2 cellular contexts compared by ENCODE assay signal in the genomic region with DNA sequence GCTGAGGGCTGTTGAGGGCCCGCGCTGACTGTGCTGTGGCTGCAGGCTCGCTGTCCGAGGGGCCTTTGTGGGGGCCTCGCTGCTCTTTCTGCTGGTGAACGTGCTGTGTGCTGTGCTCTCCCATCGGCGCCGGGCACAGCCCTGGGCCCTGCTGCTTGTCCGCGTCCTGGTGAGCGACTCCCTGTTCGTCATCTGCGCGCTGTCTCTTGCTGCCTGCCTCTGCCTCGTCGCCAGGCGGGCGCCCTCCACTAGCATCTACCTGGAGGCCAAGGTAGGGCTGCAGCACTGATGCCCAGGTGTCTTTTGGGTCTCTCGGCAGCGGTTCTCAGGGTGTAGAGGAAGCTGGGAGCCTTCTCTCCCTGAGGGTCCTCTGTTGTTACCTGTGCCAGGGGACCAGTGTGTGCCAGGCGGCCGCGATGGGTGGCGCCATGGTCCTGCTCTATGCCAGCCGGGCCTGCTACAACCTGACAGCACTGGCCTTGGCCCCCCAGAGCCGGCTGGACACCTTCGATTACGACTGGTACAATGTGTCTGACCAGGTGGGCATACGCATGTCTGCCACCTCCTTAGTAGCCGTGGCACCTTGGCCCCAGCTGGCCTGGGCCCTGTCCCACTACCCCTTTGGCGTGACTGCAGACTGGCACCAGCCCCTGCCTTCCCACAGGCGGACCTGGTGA.
TF ChIP-seq lines count a peak whose summit lies in the region.

No MANE protein-coding gene starts in this region.

TF ChIP-seq in IMR-90, 13 proteins besides CTCF, POLR2A, EP300 and RAD21:
- TF ChIP-seq MAZ (IDR thresholded peaks at IDR 0.05; ENCODE audit: borderline replicate concordance, low read depth, low read length) (no peak), RFX5 (IDR thresholded peaks at IDR 0.05; ENCODE audit: low read depth, low read length) (no peak), BHLHE40 (IDR thresholded peaks at IDR 0.05; ENCODE audit: low read depth, low read length) (no peak), CHD1 (IDR thresholded peaks at IDR 0.05; ENCODE audit: low read depth, low read length) (no peak), MXI1 (IDR thresholded peaks at IDR 0.05; ENCODE audit: borderline replicate concordance, low read depth, low read length) (no peak), SMC3 (IDR thresholded peaks at IDR 0.05; ENCODE audit: low read depth, low read length) (no peak), MAFK (IDR thresholded peaks at IDR 0.05; ENCODE audit: low read depth, low read length) (no peak), NFE2L2 (IDR thresholded peaks at IDR 0.05; ENCODE audit: low read depth, low read length) (no peak), RCOR1 (IDR thresholded peaks at IDR 0.05; ENCODE audit: insufficient replicate concordance, low read length) (no peak), FOS (IDR thresholded peaks at IDR 0.05; ENCODE audit: low read depth, low read length) (no peak), CEBPB (IDR thresholded peaks at IDR 0.05; ENCODE audit: low read depth, low read length) (no peak)
- TF ChIP-seq, protein P1, sequence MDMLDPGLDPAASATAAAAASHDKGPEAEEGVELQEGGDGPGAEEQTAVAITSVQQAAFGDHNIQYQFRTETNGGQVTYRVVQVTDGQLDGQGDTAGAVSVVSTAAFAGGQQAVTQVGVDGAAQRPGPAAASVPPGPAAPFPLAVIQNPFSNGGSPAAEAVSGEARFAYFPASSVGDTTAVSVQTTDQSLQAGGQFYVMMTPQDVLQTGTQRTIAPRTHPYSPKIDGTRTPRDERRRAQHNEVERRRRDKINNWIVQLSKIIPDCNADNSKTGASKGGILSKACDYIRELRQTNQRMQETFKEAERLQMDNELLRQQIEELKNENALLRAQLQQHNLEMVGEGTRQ (IDR thresholded peaks at IDR 0.05; ENCODE audit: low read depth, low read length): no peak
- TF ChIP-seq, protein P2, sequence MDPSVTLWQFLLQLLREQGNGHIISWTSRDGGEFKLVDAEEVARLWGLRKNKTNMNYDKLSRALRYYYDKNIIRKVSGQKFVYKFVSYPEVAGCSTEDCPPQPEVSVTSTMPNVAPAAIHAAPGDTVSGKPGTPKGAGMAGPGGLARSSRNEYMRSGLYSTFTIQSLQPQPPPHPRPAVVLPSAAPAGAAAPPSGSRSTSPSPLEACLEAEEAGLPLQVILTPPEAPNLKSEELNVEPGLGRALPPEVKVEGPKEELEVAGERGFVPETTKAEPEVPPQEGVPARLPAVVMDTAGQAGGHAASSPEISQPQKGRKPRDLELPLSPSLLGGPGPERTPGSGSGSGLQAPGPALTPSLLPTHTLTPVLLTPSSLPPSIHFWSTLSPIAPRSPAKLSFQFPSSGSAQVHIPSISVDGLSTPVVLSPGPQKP (IDR thresholded peaks at IDR 0.05; ENCODE audit: borderline replicate concordance, low read depth, low read length): no peak

TF ChIP-seq in HEK293T, 16 proteins besides CTCF, POLR2A, EP300 and RAD21:
- TF ChIP-seq LEF1 (IDR thresholded peaks at IDR 0.05; ENCODE audit: borderline replicate concordance) (no peak), FOXK2 (IDR thresholded peaks at IDR 0.05) (no peak), NFRKB (IDR thresholded peaks at IDR 0.05) (no peak), CTBP1 (IDR thresholded peaks at IDR 0.05; ENCODE audit: borderline replicate concordance) (no peak), HDGF (IDR thresholded peaks at IDR 0.05; ENCODE audit: borderline replicate concordance) (no peak), L3MBTL2 (conservative IDR thresholded peaks at IDR 0.05) (no peak), SUZ12 (IDR thresholded peaks at IDR 0.05) (no peak), ZNF384 (IDR thresholded peaks at IDR 0.05) (no peak), ELF4 (IDR thresholded peaks at IDR 0.05) (no peak), BHLHE40 (IDR thresholded peaks at IDR 0.05; ENCODE audit: borderline replicate concordance) (no peak), FOXM1 (IDR thresholded peaks at IDR 0.05; ENCODE audit: borderline replicate concordance) (no peak), TARDBP (IDR thresholded peaks at IDR 0.05) (no peak)
- TF ChIP-seq, protein P3, sequence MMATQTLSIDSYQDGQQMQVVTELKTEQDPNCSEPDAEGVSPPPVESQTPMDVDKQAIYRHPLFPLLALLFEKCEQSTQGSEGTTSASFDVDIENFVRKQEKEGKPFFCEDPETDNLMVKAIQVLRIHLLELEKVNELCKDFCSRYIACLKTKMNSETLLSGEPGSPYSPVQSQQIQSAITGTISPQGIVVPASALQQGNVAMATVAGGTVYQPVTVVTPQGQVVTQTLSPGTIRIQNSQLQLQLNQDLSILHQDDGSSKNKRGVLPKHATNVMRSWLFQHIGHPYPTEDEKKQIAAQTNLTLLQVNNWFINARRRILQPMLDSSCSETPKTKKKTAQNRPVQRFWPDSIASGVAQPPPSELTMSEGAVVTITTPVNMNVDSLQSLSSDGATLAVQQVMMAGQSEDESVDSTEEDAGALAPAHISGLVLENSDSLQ (IDR thresholded peaks at IDR 0.05): no peak
